In the genomic region with DNA sequence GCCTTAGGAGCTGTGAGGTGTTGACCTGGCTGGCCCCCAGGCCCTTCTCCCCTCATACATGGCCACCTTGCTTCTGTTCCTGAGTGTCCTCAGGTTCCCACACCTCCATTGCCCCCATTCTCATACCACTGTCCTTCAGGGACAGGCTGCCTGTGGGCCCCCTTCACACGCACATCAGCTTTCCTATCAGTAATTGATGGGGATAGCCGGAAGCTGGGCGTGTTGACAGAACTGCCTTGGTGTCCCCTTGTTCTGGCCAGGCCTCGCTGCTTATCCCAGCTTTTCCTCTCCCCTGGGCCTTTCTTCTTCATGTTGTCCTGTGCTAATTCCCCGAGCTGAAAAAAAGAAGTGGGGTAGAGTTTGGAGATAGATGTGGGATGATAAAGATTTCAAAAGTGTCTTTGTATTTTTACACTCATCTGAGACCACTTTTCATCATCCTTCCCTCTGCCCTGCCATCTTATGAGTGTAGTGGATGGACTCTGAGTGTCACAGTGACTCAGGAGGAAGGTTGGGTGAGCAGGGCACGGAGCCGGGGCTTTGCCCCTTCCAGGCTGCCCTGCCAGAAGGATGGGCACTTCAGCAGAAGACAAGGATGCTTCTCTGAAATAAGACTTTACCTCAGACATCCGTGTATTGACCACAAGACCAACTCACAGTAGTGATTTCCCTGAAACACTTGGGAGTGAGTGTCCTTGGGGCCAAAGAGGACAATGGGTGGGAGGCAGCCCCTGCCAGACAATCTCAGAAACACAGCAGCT, we compare ENCODE assay signal across 10 cellular contexts. TPM values are rescaled to one million over a fixed set of nuclear protein-coding genes. Genes with fewer than 3 reads are reported as not detected.
DNase-seq lines count a peak whose midpoint lies in the region; ATAC-seq lines count a peak whose summit lies in the region.
"Had no signal": no experiment of that assay in that cellular context is flagged by ENCODE, and none has a peak within 500 bp of the region (broad histone marks: within the 10 kb centered on the region; RNA-seq: fewer than 3 reads in every experiment).

No MANE protein-coding gene starts in this region.

- H3K9ac ChIP-seq in HUES64 (ENCODE audit: low read depth, low read length) = peak overlapping the region; percentile 45; the same call in 1 of the 2 replicates

- peaks cover 38% of the 10 kb centered on the region for H3K36me3 ChIP-seq in HUES64 (ENCODE audit: insufficient read depth, low read length)

- H3K4me3 ChIP-seq in HUES64 (ENCODE audit: low read length) = no peak overlapping the region
- H3K4me3 ChIP-seq: HAP-1 had no signal

- ATAC-seq in activated naive CD8-positive, alpha-beta T cell treated with anti-CD3 and anti-CD28 coated beads, Interleukin-2, amount 10 ng/mL, durations not matched to agents 7 days and 5 days (ENCODE audit: low read depth) = peak; percentile 3
- ATAC-seq in stimulated activated naive CD8-positive, alpha-beta T cell treated with anti-CD3 and anti-CD28 coated beads, Interleukin-15, amount 100 ng/mL, for 72 hours = peak; percentile 29

- DNase-seq in activated naive CD8-positive, alpha-beta T cell treated with anti-CD3 and anti-CD28 coated beads, Interleukin-2, amount 10 ng/mL, durations not matched to agents 7 days and 5 days = no peak
- DNase-seq in stimulated activated naive CD8-positive, alpha-beta T cell treated with anti-CD3 and anti-CD28 coated beads, Interleukin-15, amount 100 ng/mL, for 72 hours = peak in 1 of 2 donors; percentile 43
- no peak for DNase-seq in NCI-H146 (lab: John Stamatoyannopoulos, UW)
- no peak for DNase-seq in activated effector memory CD4-positive, alpha-beta T cell treated with Interleukin-2 at 50 U/mL for 16 hours
- no peak for DNase-seq in NCI-H187 (lab: John Stamatoyannopoulos, UW)
- DNase-seq in NCI-H128 (lab: John Stamatoyannopoulos, UW; ENCODE audit: unreplicated experiment) = no peak
- DNase-seq: NCI-H1092 treated with DMSO at 0.1 percent for 48 hours had no signal

- no peaks in the 10 kb centered on the region for H3K9me3 ChIP-seq in HUES64 (ENCODE audit: insufficient read depth, low read depth, low read length)
- H3K9me3 ChIP-seq: HAP-1 had no signal

- 88% methylated on average over 7 of the region's 8 CpGs for WGBS in HUES64

- peak overlapping the region; percentile 88 for H3K4me3 Mint-ChIP-seq in activated naive CD8-positive, alpha-beta T cell treated with anti-CD3 and anti-CD28 coated beads, Interleukin-2, amount 10 ng/mL, durations not matched to agents 7 days and 5 days
- H3K4me3 Mint-ChIP-seq in stimulated activated naive CD8-positive, alpha-beta T cell treated with anti-CD3 and anti-CD28 coated beads, Interleukin-15, amount 100 ng/mL, for 72 hours = peak overlapping the region; percentile 83 to 85

- POLR2A ChIA-PET in activated naive CD8-positive, alpha-beta T cell treated with anti-CD3 and anti-CD28 coated beads, Interleukin-2, amount 10 ng/mL, durations not matched to agents 7 days and 5 days (lab: Charles Lee) = interaction anchor here (0.7 to 3.8 kb wide), 11 partner anchors 7 to 87 kb away, joined by 3 to 33 read pairs (median 5); partner anchors contain the start of gene MED15

- peak overlapping the region; percentile 100 for H3K27ac Mint-ChIP-seq in activated naive CD8-positive, alpha-beta T cell treated with anti-CD3 and anti-CD28 coated beads, Interleukin-2, amount 10 ng/mL, durations not matched to agents 7 days and 5 days
- H3K27ac Mint-ChIP-seq in stimulated activated naive CD8-positive, alpha-beta T cell treated with anti-CD3 and anti-CD28 coated beads, Interleukin-15, amount 100 ng/mL, for 72 hours = peak overlapping the region; percentile 96 to 98

- no peaks in the 10 kb centered on the region for H3K27me3 Mint-ChIP-seq in activated naive CD8-positive, alpha-beta T cell treated with anti-CD3 and anti-CD28 coated beads, Interleukin-2, amount 10 ng/mL, durations not matched to agents 7 days and 5 days
- H3K27me3 Mint-ChIP-seq in stimulated activated naive CD8-positive, alpha-beta T cell treated with anti-CD3 and anti-CD28 coated beads, Interleukin-15, amount 100 ng/mL, for 72 hours = no peaks in the 10 kb centered on the region

- H3K27ac ChIP-seq in HUES64 (ENCODE audit: low read depth, low read length) (peak overlapping the region; percentile 79), layer of hippocampus (ENCODE audit: low read depth, low read length) (peak overlapping the region; percentile 91)

- peaks cover 33% of the 10 kb centered on the region for H3K4me1 ChIP-seq in HUES64 (ENCODE audit: insufficient read depth, low read length)
- H3K4me1 ChIP-seq: HAP-1 had no signal

- peaks cover 56% of the 10 kb centered on the region for H3K4me1 Mint-ChIP-seq in activated naive CD8-positive, alpha-beta T cell treated with anti-CD3 and anti-CD28 coated beads, Interleukin-2, amount 10 ng/mL, durations not matched to agents 7 days and 5 days
- peaks cover 86% of the 10 kb centered on the region for H3K4me1 Mint-ChIP-seq in stimulated activated naive CD8-positive, alpha-beta T cell treated with anti-CD3 and anti-CD28 coated beads, Interleukin-15, amount 100 ng/mL, for 72 hours

- peaks cover 29% of the 10 kb centered on the region for H3K36me3 Mint-ChIP-seq in activated naive CD8-positive, alpha-beta T cell treated with anti-CD3 and anti-CD28 coated beads, Interleukin-2, amount 10 ng/mL, durations not matched to agents 7 days and 5 days

- H3K27me3 ChIP-seq in HUES64 (ENCODE audit: insufficient read depth, low read length) (no peaks in the 10 kb centered on the region), layer of hippocampus (ENCODE audit: control insufficient read depth, insufficient read depth, low read length) (no peaks in the 10 kb centered on the region)

- no peaks in the 10 kb centered on the region for H3K9me3 Mint-ChIP-seq in activated naive CD8-positive, alpha-beta T cell treated with anti-CD3 and anti-CD28 coated beads, Interleukin-2, amount 10 ng/mL, durations not matched to agents 7 days and 5 days
- H3K9me3 Mint-ChIP-seq in stimulated activated naive CD8-positive, alpha-beta T cell treated with anti-CD3 and anti-CD28 coated beads, Interleukin-15, amount 100 ng/mL, for 72 hours = no peaks in the 10 kb centered on the region

RNA-seq across cellular contexts. Expression of gene MED15, which starts 42.8 kb away (rescaled TPM):
- 29.5 TPM for polyA plus RNA-seq in HUES64 (2013, experiment 1 of 2)
- polyA plus RNA-seq in HUES64 (2013, experiment 2 of 2) = 32.3 TPM
- total RNA-seq in activated naive CD8-positive, alpha-beta T cell treated with anti-CD3 and anti-CD28 coated beads, Interleukin-2, amount 10 ng/mL, durations not matched to agents 7 days and 5 days = 100 to 1,000 TPM; 227 to 233 TPM

RNA-seq across cellular contexts. Expression of gene KLHL22, which starts 54.6 kb away (rescaled TPM):
- polyA plus RNA-seq in HUES64 (2013, experiment 1 of 2) = 8.8 TPM
- polyA plus RNA-seq in HUES64 (2013, experiment 2 of 2) = 11.0 TPM
- total RNA-seq in activated naive CD8-positive, alpha-beta T cell treated with anti-CD3 and anti-CD28 coated beads, Interleukin-2, amount 10 ng/mL, durations not matched to agents 7 days and 5 days = 10 to 100 TPM; 31.7 to 37.3 TPM
